21 cellular contexts compared by ENCODE assay signal in the genomic region with DNA sequence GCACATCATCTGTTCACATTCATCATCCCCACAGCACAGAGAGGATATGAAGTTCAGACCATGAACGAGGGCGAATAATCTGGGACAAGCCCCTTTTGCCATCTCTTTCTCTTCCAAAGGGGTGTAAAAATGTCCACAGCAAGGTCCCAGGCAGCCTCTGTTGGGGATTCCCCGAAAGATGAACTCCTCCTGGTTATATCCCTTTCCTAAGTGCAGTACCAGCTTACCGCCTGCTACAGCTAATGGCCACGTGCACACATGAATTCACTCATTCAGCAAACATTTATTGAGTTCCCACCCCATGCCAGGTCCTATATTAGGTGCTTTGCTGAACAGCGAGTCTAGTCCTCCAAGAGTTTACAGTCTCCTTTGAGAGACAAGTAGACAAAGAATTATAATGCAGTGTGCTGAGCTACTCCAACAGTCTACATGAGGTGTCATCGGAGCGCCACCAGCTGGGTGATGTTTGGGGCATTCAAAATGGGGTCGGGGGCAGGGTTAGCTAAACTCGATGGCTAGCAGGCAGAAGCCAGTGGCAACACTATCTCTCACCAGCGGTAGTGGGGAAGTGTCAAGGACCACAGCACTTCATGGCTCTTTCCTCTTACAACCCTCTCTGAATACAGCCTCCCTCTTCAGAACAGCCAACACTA.
A peak's percentile ranks its signal among the peaks of the same experiment; 100 is the strongest.
DNase-seq lines count a peak whose midpoint lies in the region; ATAC-seq and TF ChIP-seq lines count a peak whose summit lies in the region.
"Had no signal": no experiment of that assay in that cellular context is flagged by ENCODE, and none has a peak within 500 bp of the region (broad histone marks: within the 10 kb centered on the region; RNA-seq: fewer than 3 reads in every experiment).

No MANE protein-coding gene starts in this region.

- DNase-seq in right atrium auricular region (ENCODE audit: low spot score) (no peak), left ventricle myocardium inferior (no peak), OCI-LY7 (ENCODE audit: low spot score) (peak; percentile 3), mesendoderm (peak; percentile 29), caudate nucleus (lab: John Stamatoyannopoulos, UW) (no peak), T-cell (no peak)
- DNase-seq: ACHN; C1 segment of cervical spinal cord; CD8-positive, alpha-beta memory T cell; DMS79; NCI-H1105; NCI-H2081; NCI-H2171 treated with DMSO at 0.1 percent for 48 hours; NCI-H446; NCI-H748 treated with DMSO at 0.1 percent for 48 hours; PC-3; RPMI8226; SHP77 treated with DMSO at 0.1 percent for 48 hours had no signal

- no peak for ATAC-seq in T-cell (replicated peaks in 1 of 4)
- no peak for ATAC-seq in GM19467 (IDR thresholded peaks at IDR 0.05; ENCODE audit: unreplicated experiment)
- ATAC-seq: K562, PC-3, SK-N-SH treated with all-trans-retinoic acid at 6 μM for 48 hours had no signal

- H3K27ac ChIP-seq in right atrium auricular region (peak overlapping the region; percentile 64 to 76), left ventricle myocardium inferior (replicated peaks) (no peak overlapping the region), OCI-LY7 (ENCODE audit: low read depth, low read length, poor library complexity, severe bottlenecking) (no peak overlapping the region), mesendoderm (ENCODE audit: low read depth, low read length) (no peak overlapping the region), caudate nucleus (ENCODE audit: low read depth, low read length) (no peak overlapping the region)

- H3K9me3 ChIP-seq in right atrium auricular region (no peaks in the 10 kb centered on the region), left ventricle myocardium inferior (replicated peaks) (no peaks in the 10 kb centered on the region), OCI-LY7 (ENCODE audit: low read length) (no peaks in the 10 kb centered on the region)

- intact Hi-C loops in left ventricle myocardium inferior (cut with micrococcal nuclease): no loop called here
- intact Hi-C loops in OCI-LY7 (cut with micrococcal nuclease; ENCODE audit: unreplicated experiment): no loop called here

- H3K9me3 Mint-ChIP-seq in T-cell: no peaks in the 10 kb centered on the region
- H3K9me3 Mint-ChIP-seq: CD8-positive, alpha-beta memory T cell had no signal

- H3K4me2 ChIP-seq in OCI-LY7 (ENCODE audit: low read length): no peak overlapping the region
- H3K4me2 ChIP-seq in mesendoderm (ENCODE audit: low read length): no peak overlapping the region

- no peak overlapping the region for H3K9ac ChIP-seq in mesendoderm (ENCODE audit: low read length)

- no peak overlapping the region for H3K4me3 Mint-ChIP-seq in T-cell
- H3K4me3 Mint-ChIP-seq: CD8-positive, alpha-beta memory T cell had no signal

- H3K4ac ChIP-seq in mesendoderm (ENCODE audit: low read depth, low read length): no peak overlapping the region

- H3K27me3 ChIP-seq in right atrium auricular region (no peaks in the 10 kb centered on the region), left ventricle myocardium inferior (ENCODE audit: low read depth) (no peaks in the 10 kb centered on the region), mesendoderm (ENCODE audit: insufficient read depth, low read length, poor library complexity) (no peaks in the 10 kb centered on the region)

- no peak overlapping the region for H3K27ac Mint-ChIP-seq in T-cell
- H3K27ac Mint-ChIP-seq: CD8-positive, alpha-beta memory T cell had no signal

- no peak overlapping the region for H3K18ac ChIP-seq in mesendoderm (ENCODE audit: low read length)

- CTCF ChIA-PET in OCI-LY7 (lab: Charles Lee; ENCODE audit: unreplicated experiment) (no interaction called here), T-cell (lab: Charles Lee) (interaction anchor here in 1 of 2 donors (0.7 kb wide), 1 partner anchor 136 kb away, joined by 3 read pairs; no protein-coding TSS in a partner anchor)

- peaks cover 0 to 4% of the 10 kb centered on the region in 2 donors for H3K27me3 Mint-ChIP-seq in T-cell

- H3K36me3 Mint-ChIP-seq in T-cell: no peaks in the 10 kb centered on the region
- H3K36me3 Mint-ChIP-seq: CD8-positive, alpha-beta memory T cell had no signal

- H3K79me1 ChIP-seq in mesendoderm (ENCODE audit: low read length): no peaks in the 10 kb centered on the region

- H2AK5ac ChIP-seq in mesendoderm (ENCODE audit: low read length): no peak overlapping the region

- TF ChIP-seq CTCF in right atrium auricular region (IDR thresholded peaks at IDR 0.05) (no peak), left ventricle myocardium inferior (IDR thresholded peaks at IDR 0.05; ENCODE audit: borderline replicate concordance) (no peak), OCI-LY7 (conservative IDR thresholded peaks at IDR 0.05; ENCODE audit: low read length) (peak; percentile 39; the same call in 1 of the 2 replicates)

- no peak overlapping the region for H3K23ac ChIP-seq in mesendoderm (ENCODE audit: low read length)

- H3K79me2 ChIP-seq in OCI-LY7 (ENCODE audit: insufficient read depth, low read depth, low read length): no peaks in the 10 kb centered on the region
- no peaks in the 10 kb centered on the region for H3K79me2 ChIP-seq in mesendoderm (ENCODE audit: control insufficient read depth, insufficient read depth, low read length)

- no peak overlapping the region for H3K56ac ChIP-seq in mesendoderm (ENCODE audit: low read length)

- H3K36me3 ChIP-seq in right atrium auricular region: no peaks in the 10 kb centered on the region
- no peaks in the 10 kb centered on the region for H3K36me3 ChIP-seq in left ventricle myocardium inferior
- no peaks in the 10 kb centered on the region for H3K36me3 ChIP-seq in OCI-LY7 (ENCODE audit: insufficient read depth, low read length)
- no peaks in the 10 kb centered on the region for H3K36me3 ChIP-seq in mesendoderm (ENCODE audit: control insufficient read depth, insufficient read depth, low read length)

- H3K9me2 ChIP-seq in OCI-LY7 (ENCODE audit: insufficient read depth, low read length): no peaks in the 10 kb centered on the region

- POLR2A ChIA-PET in OCI-LY7 (lab: Charles Lee) (no interaction called here), T-cell (lab: Charles Lee) (no interaction called here)

- peaks cover 0 to 9% (median 0%) of the 10 kb centered on the region in 3 donors for H3K4me1 Mint-ChIP-seq in T-cell

- no peak overlapping the region for H2AFZ ChIP-seq in OCI-LY7 (ENCODE audit: low read length)

- no peak overlapping the region for H2BK15ac ChIP-seq in mesendoderm (replicated peaks; ENCODE audit: low read depth)

- no TSS peak for BruUV-seq in OCI-LY7 (replicated peaks; lab: Mats Ljungman, UMichigan)

- H3K4me1 ChIP-seq in right atrium auricular region: peaks cover 0 to 13% of the 10 kb centered on the region in 2 donors
- peaks cover 24% of the 10 kb centered on the region for H3K4me1 ChIP-seq in left ventricle myocardium inferior
- no peaks in the 10 kb centered on the region for H3K4me1 ChIP-seq in OCI-LY7 (ENCODE audit: insufficient read depth, low read length, poor library complexity, severe bottlenecking)
- H3K4me1 ChIP-seq in mesendoderm (ENCODE audit: control insufficient read depth, low read depth, low read length): no peaks in the 10 kb centered on the region

- no CpG with 5 or more reads among the region's 11 CpGs for WGBS in mesendoderm (ENCODE audit: extremely low coverage, insufficient coverage, low lambda C conversion rate)

- no peak overlapping the region for H3K4me3 ChIP-seq in right atrium auricular region
- no peak overlapping the region for H3K4me3 ChIP-seq in left ventricle myocardium inferior
- H3K4me3 ChIP-seq in OCI-LY7 (ENCODE audit: low read depth, low read length, poor library complexity, severe bottlenecking): no peak overlapping the region
- H3K4me3 ChIP-seq in mesendoderm (ENCODE audit: low read length): no peak overlapping the region
- H3K4me3 ChIP-seq: K562 had no signal

- no peak overlapping the region for H2BK5ac ChIP-seq in mesendoderm (ENCODE audit: low read length)

- no peak overlapping the region for H4K8ac ChIP-seq in mesendoderm (ENCODE audit: low read depth, low read length)

- no peak overlapping the region for H4K5ac ChIP-seq in mesendoderm (ENCODE audit: low read length)

- no peaks in the 10 kb centered on the region for H4K20me1 ChIP-seq in OCI-LY7 (ENCODE audit: insufficient read depth, low read length)

- H2BK120ac ChIP-seq in mesendoderm (ENCODE audit: low read depth, low read length): no peak overlapping the region

Comparison
In these comparisons a context has a peak if more than half of its experiments do, and no peak if none do; other contexts are left out.
1. H3K27ac ChIP-seq: peak in right atrium auricular region (2 of 2); none in left ventricle myocardium inferior (single experiment), OCI-LY7 (single experiment), mesendoderm (single experiment) and caudate nucleus (single experiment).
2. DNase-seq: peak in OCI-LY7 (single experiment) and mesendoderm (single experiment); none in right atrium auricular region (single experiment), left ventricle myocardium inferior (single experiment), caudate nucleus (0 of 61) and T-cell (0 of 34).